Comparison of ENCODE assay signal across 11 cellular contexts in genomic region chr18:75203456-75204261, GRCh38. TPM values are rescaled to one million over a fixed set of nuclear protein-coding genes. Genes with fewer than 3 reads are reported as not detected.
A peak's percentile ranks its signal among the peaks of the same experiment; 100 is the strongest.
DNase-seq lines count a peak whose midpoint lies in the region; ATAC-seq, FAIRE-seq and TF ChIP-seq lines count a peak whose summit lies in the region.
"Had no signal": no experiment of that assay in that cellular context is flagged by ENCODE, and none has a peak within 500 bp of the region (broad histone marks: within the 10 kb centered on the region; RNA-seq: fewer than 3 reads in every experiment).

No MANE protein-coding gene starts in this region.

- peaks cover 16% of the 10 kb centered on the region for H3K23me2 ChIP-seq in H1 (ENCODE audit: low read depth, low read length)

- H3K9me3 ChIP-seq in HUES64 (ENCODE audit: insufficient read depth, low read depth, low read length), result no peaks in the 10 kb centered on the region
- H3K9me3 ChIP-seq in H1 (ENCODE audit: insufficient read depth in 2 of 2, low read depth in 1 of 2, low read length in 1 of 2), result no peaks in the 10 kb centered on the region
- H3K9me3 ChIP-seq: neutrophil had no signal

- H2AK5ac ChIP-seq in H1 (ENCODE audit: low read depth, low read length), result no peak overlapping the region

- H3K4me2 ChIP-seq in H1 (ENCODE audit: insufficient read depth in 1 of 2, low read depth in 2 of 2, low read length in 2 of 2), result peak overlapping the region; percentile 89 to 94

- H2AFZ ChIP-seq in H1 (ENCODE audit: low read length), result no peak overlapping the region

- H2BK5ac ChIP-seq in H1 (ENCODE audit: low read depth, low read length), result no peak overlapping the region

- no peak for FAIRE-seq in H1 (lab: Jason Lieb, UNC)

- TF ChIP-seq POLR2A in H1 (IDR thresholded peaks at IDR 0.05; ENCODE audit: control extremely low read depth in 1 of 2, low read depth in 2 of 2, low read length in 2 of 2), result no peak

- no peak overlapping the region for H3K23ac ChIP-seq in H1 (ENCODE audit: insufficient read length)

- H3K4me1 ChIP-seq in HUES64 (ENCODE audit: insufficient read depth, low read length) (peaks cover 32% of the 10 kb centered on the region), H1 (replicated peaks in 1 of 4; ENCODE audit: control insufficient read depth in 3 of 4, insufficient read depth in 4 of 4, low read length in 3 of 4) (peaks cover 4 to 31% (median 21%) of the 10 kb centered on the region in 4 experiments)

- H3K14ac ChIP-seq in H1 (ENCODE audit: insufficient read length), result no peak overlapping the region

- H4K20me1 ChIP-seq in H1 (replicated peaks in 1 of 2; ENCODE audit: control insufficient read depth in 1 of 2, insufficient read depth in 2 of 2, low read length in 2 of 2), result peaks cover 12 to 20% of the 10 kb centered on the region in 2 experiments

- DNase-seq in H1 (ENCODE audit: low read depth in 1 of 2, low spot score in 2 of 2), result no peak
- peak; percentile 77 for DNase-seq in medulla oblongata (ENCODE audit: extremely low spot score)
- no peak for DNase-seq in NCI-H187 (lab: John Stamatoyannopoulos, UW)
- DNase-seq in stimulated activated naive CD4-positive, alpha-beta T cell treated with Interleukin-2 at 50 U/mL for 16 hours (lab: John Stamatoyannopoulos, UW), result no peak
- no peak for DNase-seq in D341Med (ENCODE audit: low spot score)
- DNase-seq: KBM-7, PC-3 had no signal

- no peak overlapping the region for H2BK15ac ChIP-seq in H1 (ENCODE audit: low read length)

- TF ChIP-seq CTCF in H1 (IDR thresholded peaks at IDR 0.05; ENCODE audit: control extremely low read depth in 1 of 3, insufficient read depth in 1 of 3, low read depth in 1 of 3, low read length in 3 of 3), result no peak

- H3K4me3 ChIP-seq in HUES64 (ENCODE audit: low read length), result peak overlapping the region; percentile 53
- peak overlapping the region; percentile 32 to 70 (median 48) for H3K4me3 ChIP-seq in H1 (ENCODE audit: extremely low read depth in 1 of 4, insufficient read depth in 2 of 4, low read depth in 3 of 4, low read length in 4 of 4)

- no peak overlapping the region for H2BK120ac ChIP-seq in H1 (replicated peaks; ENCODE audit: low read depth, low read length)

- WGBS in HUES64, result 19% methylated on average over 20 of the region's 23 CpGs
- 29% methylated on average over 14 of the region's 23 CpGs; no CpG with 5 or more reads in 1 of the 2 experiments for WGBS in H1 (ENCODE audit: extremely low coverage in 1 of 2, insufficient coverage in 1 of 2, insufficient read length in 1 of 2, insufficient replicate concordance in 2 of 2, low coverage in 1 of 2, low lambda C conversion rate in 2 of 2, missing lambda C conversion rate in 1 of 2), 2 experiments

- no peak overlapping the region for H3K4ac ChIP-seq in H1 (replicated peaks; ENCODE audit: insufficient read length, low read depth, low read length)

- H3K79me2 ChIP-seq in H1 (ENCODE audit: control insufficient read depth in 1 of 2, insufficient read depth in 2 of 2, low read length in 2 of 2), result no peaks in the 10 kb centered on the region

- ATAC-seq in HG02870 (IDR thresholded peaks at IDR 0.05; ENCODE audit: unreplicated experiment), result no peak
- ATAC-seq: PC-3 had no signal

- no peak overlapping the region for H2BK12ac ChIP-seq in H1 (ENCODE audit: low read depth, low read length)

- H4K91ac ChIP-seq in H1 (replicated peaks; ENCODE audit: insufficient read length, low read length), result no peak overlapping the region

- CTCF ChIA-PET in H1 (lab: Charles Lee; ENCODE audit: partially characterized antibody), result interaction anchor here (0.8 to 1.4 kb wide), 3 partner anchors 89 to 306 kb away, joined by 3 to 5 read pairs (median 4); no protein-coding TSS in a partner anchor

- no peak overlapping the region for H4K5ac ChIP-seq in H1 (ENCODE audit: insufficient read length, low read depth, low read length)

- no peak for TF ChIP-seq EP300 in H1 (IDR thresholded peaks at IDR 0.05; ENCODE audit: borderline replicate concordance in 1 of 2, low read depth in 2 of 2, low read length in 2 of 2)

- H3K27me3 ChIP-seq in HUES64 (ENCODE audit: insufficient read depth, low read length), result peaks cover 77% of the 10 kb centered on the region
- peaks cover 43 to 71% (median 56%) of the 10 kb centered on the region in 4 experiments for H3K27me3 ChIP-seq in H1 (replicated peaks in 1 of 4; ENCODE audit: control insufficient read depth in 3 of 4, extremely low read depth in 1 of 4, insufficient read depth in 3 of 4, low read length in 3 of 4)

- H3K79me1 ChIP-seq in H1 (ENCODE audit: low read depth, low read length), result no peaks in the 10 kb centered on the region

- no peak overlapping the region for H3K18ac ChIP-seq in H1 (ENCODE audit: extremely low read depth, low read length)

- H4K8ac ChIP-seq in H1 (ENCODE audit: extremely low read depth, insufficient read depth, low read length), result no peak overlapping the region

- H3K36me3 ChIP-seq in HUES64 (ENCODE audit: insufficient read depth, low read length) (no peaks in the 10 kb centered on the region), H1 (ENCODE audit: control insufficient read depth in 2 of 4, insufficient read depth in 4 of 4, low read length in 3 of 4) (no peaks in the 10 kb centered on the region; a peak in 1 of 8 replicates)

- H2BK20ac ChIP-seq in H1 (ENCODE audit: low read length), result no peak overlapping the region

- TF ChIP-seq RAD21 in H1 (IDR thresholded peaks at IDR 0.05 in 1 of 2, conservative IDR thresholded peaks at IDR 0.05 in 1 of 2; ENCODE audit: low read depth in 2 of 2, low read length in 2 of 2), result no peak

- POLR2A ChIA-PET in H1 (lab: Charles Lee; ENCODE audit: partially characterized antibody), result no interaction called here

- no peak overlapping the region for H3K56ac ChIP-seq in H1 (replicated peaks; ENCODE audit: insufficient read length, low read depth, low read length)

- H3K9ac ChIP-seq in HUES64 (ENCODE audit: low read depth, low read length), result no peak overlapping the region
- H3K9ac ChIP-seq in H1 (replicated peaks in 1 of 4; ENCODE audit: extremely low read depth in 1 of 4, low read depth in 3 of 4, low read length in 3 of 4), result no peak overlapping the region

- H3K27ac ChIP-seq in HUES64 (ENCODE audit: low read depth, low read length) (no peak overlapping the region), H1 (ENCODE audit: low read depth, low read length) (no peak overlapping the region), temporal lobe (ENCODE audit: low read depth, low read length) (peak overlapping the region; percentile 5)
- H3K27ac ChIP-seq: neutrophil had no signal

TF ChIP-seq in H1, 55 proteins besides CTCF, POLR2A, EP300 and RAD21:
- TF ChIP-seq CTBP2 (IDR thresholded peaks at IDR 0.05; ENCODE audit: borderline replicate concordance, insufficient read depth, insufficient read length, low read length), result peak; percentile 8
- no peak for TF ChIP-seq KDM4A (IDR thresholded peaks at IDR 0.05; ENCODE audit: low read depth, low read length, severe bottlenecking)
- no peak for TF ChIP-seq GTF2F1 (IDR thresholded peaks at IDR 0.05; ENCODE audit: borderline replicate concordance, low read depth, low read length)
- peak; percentile 1 for TF ChIP-seq EZH2 (IDR thresholded peaks at IDR 0.05; ENCODE audit: low read depth, low read length, severe bottlenecking)

RNA-seq across cellular contexts. Expression of gene PTGR3, which starts 5.3 kb away (rescaled TPM):
- 4.1 TPM for polyA plus RNA-seq in HUES64 (2013, experiment 1 of 2)
- 5.3 TPM for polyA plus RNA-seq in HUES64 (2013, experiment 2 of 2)
- 3.6 and 3.9 TPM in 2 replicates for total RNA-seq in H1 (2021; fragmentation: NEBNext Ultra II Directional; extraction: Animal tissue kit (Norgen Biotek cat#: 25700))
- polyA plus RNA-seq in H1 (2011; rRNA removed), result 2.0 and 2.8 TPM in 2 replicates
- 3.3 TPM for polyA plus RNA-seq in H1 (2011; cell fraction: cytosol; rRNA removed)
- 7.5 TPM for polyA plus RNA-seq in H1 (2011; cell fraction: nucleus; rRNA removed)
- 2.7 to 4.5 TPM (median 4.3 TPM) in 4 replicates for polyA plus RNA-seq in H1 (2012, experiment 1 of 2)
- 1.3 TPM for polyA plus RNA-seq in H1 (2012, experiment 2 of 2)
- 1.7 TPM for polyA plus RNA-seq in H1 (2013, experiment 1 of 2)
- 2.2 TPM for polyA plus RNA-seq in H1 (2013, experiment 2 of 2)
- 3.8 and 5.7 TPM in 2 replicates for polyA minus RNA-seq in H1 (2011; rRNA and poly(A)+ RNA removed)
- polyA minus RNA-seq in H1 (2011; cell fraction: cytosol; rRNA and poly(A)+ RNA removed), result 5.7 TPM
- polyA minus RNA-seq in H1 (2011; cell fraction: nucleus; rRNA and poly(A)+ RNA removed), result 5.0 TPM
- 15.5 TPM for total RNA-seq in temporal lobe

RNA-seq across cellular contexts. Expression of gene TSHZ1, which starts 6.9 kb away (rescaled TPM):
- polyA plus RNA-seq in HUES64 (2013, experiment 1 of 2), result 1.7 TPM
- polyA plus RNA-seq in HUES64 (2013, experiment 2 of 2), result 3.4 TPM
- total RNA-seq in H1 (2021; fragmentation: NEBNext Ultra II Directional; extraction: Animal tissue kit (Norgen Biotek cat#: 25700)), result 0.25 and 0.32 TPM in 2 replicates
- 0.03 and 0.06 TPM in 2 replicates for polyA plus RNA-seq in H1 (2011; rRNA removed)
- polyA plus RNA-seq in H1 (2011; cell fraction: cytosol; rRNA removed), result 0.08 TPM
- 0.11 TPM for polyA plus RNA-seq in H1 (2011; cell fraction: nucleus; rRNA removed)
- 0.08 to 0.22 TPM (median 0.13 TPM) in 4 replicates for polyA plus RNA-seq in H1 (2012, experiment 1 of 2)
- 0.05 TPM for polyA plus RNA-seq in H1 (2012, experiment 2 of 2)
- 0.24 TPM for polyA plus RNA-seq in H1 (2013, experiment 1 of 2)
- 0.20 TPM for polyA plus RNA-seq in H1 (2013, experiment 2 of 2)
- 0.07 and 0.09 TPM in 2 replicates for polyA minus RNA-seq in H1 (2011; rRNA and poly(A)+ RNA removed)
- polyA minus RNA-seq in H1 (2011; cell fraction: cytosol; rRNA and poly(A)+ RNA removed), result 0.22 TPM
- 0.20 TPM for polyA minus RNA-seq in H1 (2011; cell fraction: nucleus; rRNA and poly(A)+ RNA removed)
- total RNA-seq in temporal lobe, result 8.6 TPM
